In genomic region chr2:144261966-144262365, GRCh38 we compare ENCODE assay signal across 18 cellular contexts.
DNase-seq lines count a peak whose midpoint lies in the region; ATAC-seq and TF ChIP-seq lines count a peak whose summit lies in the region.
"Had no signal": no experiment of that assay in that cellular context is flagged by ENCODE, and none has a peak within 500 bp of the region (broad histone marks: within the 10 kb centered on the region; RNA-seq: fewer than 3 reads in every experiment).

No MANE protein-coding gene starts in this region.

- no peaks in the 10 kb centered on the region for H3K36me3 ChIP-seq in Karpas-422 (ENCODE audit: insufficient read depth, low read length)

- CTCF ChIA-PET in activated CD8-positive, alpha-beta memory T cell treated with anti-CD3 and anti-CD28 coated beads, Interleukin-2, amount 10 ng/mL, durations not matched to agents 7 days and 5 days (lab: Charles Lee): interaction anchor here (1.4 kb wide), 1 partner anchor 20 kb away, joined by 3 read pairs; no protein-coding TSS in a partner anchor

- H3K9me2 ChIP-seq in Karpas-422 (replicated peaks; ENCODE audit: insufficient read depth, low read length): no peaks in the 10 kb centered on the region

- 0 out of 2 replicates have a peak overlapping the region, but pooled peaks have one; percentile 3 for H3K27ac ChIP-seq in Karpas-422 (ENCODE audit: low read length)
- H3K27ac ChIP-seq: A549; BLaER1 treated with 17β-estradiol and CSF1 and Interleukin-3, amounts not matched to agents 10 nM and 100 nM had no signal

- DNase-seq in activated CD8-positive, alpha-beta memory T cell treated with anti-CD3 and anti-CD28 coated beads, Interleukin-2, amount 10 ng/mL, durations not matched to agents 7 days and 5 days: no peak
- DNase-seq in activated CD8-positive, alpha-beta memory T cell treated with anti-CD3 and anti-CD28 coated beads for 24 hours: no peak
- no peak for DNase-seq in Karpas-422
- DNase-seq in activated naive CD8-positive, alpha-beta T cell treated with anti-CD3 and anti-CD28 coated beads, Interleukin-2, amount 10 ng/mL, durations not matched to agents 7 days and 5 days: no peak
- DNase-seq in stimulated activated naive CD8-positive, alpha-beta T cell treated with anti-CD3 and anti-CD28 coated beads, Interleukin-15, Interleukin-2, amounts not matched to agents 100 U/mL and 50 U/mL, for 24 hours: peak; percentile 33
- DNase-seq in GM20000 (ENCODE audit: low spot score): no peak
- DNase-seq: DMS 273 treated with DMSO at 0.1 percent for 48 hours, GF-D8, IMR-90, Kasumi-1, MM.1S, NCI-H1105, NCI-H1694, NCI-H510A treated with DMSO at 0.1 percent for 48 hours had no signal

- H3K4me3 ChIP-seq in Karpas-422 (ENCODE audit: low read length): no peak overlapping the region
- H3K4me3 ChIP-seq: A549; BLaER1 treated with 17β-estradiol and CSF1 and Interleukin-3, amounts not matched to agents 10 nM and 100 nM had no signal

- peaks cover 80% of the 10 kb centered on the region for H3K79me2 ChIP-seq in Karpas-422 (ENCODE audit: low read length)

- TF ChIP-seq CTCF in GM20000 (IDR thresholded peaks at IDR 0.05; ENCODE audit: extremely low read depth, missing control alignments): no peak

- peaks cover 44% of the 10 kb centered on the region for H3K36me3 Mint-ChIP-seq in activated CD8-positive, alpha-beta memory T cell treated with anti-CD3 and anti-CD28 coated beads, Interleukin-2, amount 10 ng/mL, durations not matched to agents 7 days and 5 days
- peaks cover 29% of the 10 kb centered on the region for H3K36me3 Mint-ChIP-seq in activated naive CD8-positive, alpha-beta T cell treated with anti-CD3 and anti-CD28 coated beads, Interleukin-2, amount 10 ng/mL, durations not matched to agents 7 days and 5 days

- no peaks in the 10 kb centered on the region for H4K20me1 ChIP-seq in Karpas-422 (ENCODE audit: insufficient read depth, low read depth, low read length)
- H4K20me1 ChIP-seq: BLaER1 treated with 17β-estradiol and CSF1 and Interleukin-3, amounts not matched to agents 10 nM and 100 nM had no signal

- peak overlapping the region; percentile 39 for H3K27ac Mint-ChIP-seq in activated CD8-positive, alpha-beta memory T cell treated with anti-CD3 and anti-CD28 coated beads, Interleukin-2, amount 10 ng/mL, durations not matched to agents 7 days and 5 days
- peak overlapping the region; percentile 25 for H3K27ac Mint-ChIP-seq in activated naive CD8-positive, alpha-beta T cell treated with anti-CD3 and anti-CD28 coated beads, Interleukin-2, amount 10 ng/mL, durations not matched to agents 7 days and 5 days

- POLR2A ChIA-PET in activated naive CD8-positive, alpha-beta T cell treated with anti-CD3 and anti-CD28 coated beads, Interleukin-2, amount 10 ng/mL, durations not matched to agents 7 days and 5 days (lab: Charles Lee): no interaction called here

- H3K4me1 Mint-ChIP-seq in activated CD8-positive, alpha-beta memory T cell treated with anti-CD3 and anti-CD28 coated beads, Interleukin-2, amount 10 ng/mL, durations not matched to agents 7 days and 5 days: peaks cover 48% of the 10 kb centered on the region
- H3K4me1 Mint-ChIP-seq in activated naive CD8-positive, alpha-beta T cell treated with anti-CD3 and anti-CD28 coated beads, Interleukin-2, amount 10 ng/mL, durations not matched to agents 7 days and 5 days: peaks cover 19% of the 10 kb centered on the region

- H3K4me1 ChIP-seq in Karpas-422 (ENCODE audit: low read length): peaks cover 32% of the 10 kb centered on the region
- H3K4me1 ChIP-seq: A549 had no signal

- no peak overlapping the region for H3K9ac ChIP-seq in Karpas-422 (ENCODE audit: low read length)
- H3K9ac ChIP-seq: BLaER1 treated with 17β-estradiol and CSF1 and Interleukin-3, amounts not matched to agents 10 nM and 100 nM had no signal

- H3K27me3 ChIP-seq in Karpas-422 (ENCODE audit: low read length): no peaks in the 10 kb centered on the region
- H3K27me3 ChIP-seq: BLaER1 treated with 17β-estradiol and CSF1 and Interleukin-3, amounts not matched to agents 10 nM and 100 nM had no signal

- H3K9me3 Mint-ChIP-seq in activated CD8-positive, alpha-beta memory T cell treated with anti-CD3 and anti-CD28 coated beads, Interleukin-2, amount 10 ng/mL, durations not matched to agents 7 days and 5 days (ENCODE audit: low read depth): peaks cover 19% of the 10 kb centered on the region
- H3K9me3 Mint-ChIP-seq in activated naive CD8-positive, alpha-beta T cell treated with anti-CD3 and anti-CD28 coated beads, Interleukin-2, amount 10 ng/mL, durations not matched to agents 7 days and 5 days: peaks cover 11% of the 10 kb centered on the region

- H3K4me2 ChIP-seq in Karpas-422 (ENCODE audit: low read depth, low read length, poor library complexity, severe bottlenecking): peak overlapping the region; percentile 8
- H3K4me2 ChIP-seq: A549; BLaER1 treated with 17β-estradiol and CSF1 and Interleukin-3, amounts not matched to agents 10 nM and 100 nM had no signal

- no peak overlapping the region for H2AFZ ChIP-seq in Karpas-422 (ENCODE audit: low read length)

- no peaks in the 10 kb centered on the region for H3K27me3 Mint-ChIP-seq in activated CD8-positive, alpha-beta memory T cell treated with anti-CD3 and anti-CD28 coated beads, Interleukin-2, amount 10 ng/mL, durations not matched to agents 7 days and 5 days
- no peaks in the 10 kb centered on the region for H3K27me3 Mint-ChIP-seq in activated naive CD8-positive, alpha-beta T cell treated with anti-CD3 and anti-CD28 coated beads, Interleukin-2, amount 10 ng/mL, durations not matched to agents 7 days and 5 days

- H3K4me3 Mint-ChIP-seq in activated CD8-positive, alpha-beta memory T cell treated with anti-CD3 and anti-CD28 coated beads, Interleukin-2, amount 10 ng/mL, durations not matched to agents 7 days and 5 days: no peak overlapping the region
- no peak overlapping the region for H3K4me3 Mint-ChIP-seq in activated naive CD8-positive, alpha-beta T cell treated with anti-CD3 and anti-CD28 coated beads, Interleukin-2, amount 10 ng/mL, durations not matched to agents 7 days and 5 days

- peaks cover 6% of the 10 kb centered on the region; the same call in 1 of the 2 replicates for H3K9me3 ChIP-seq in Karpas-422 (ENCODE audit: low read length)

- peak; percentile 52 for ATAC-seq in activated CD8-positive, alpha-beta memory T cell treated with anti-CD3 and anti-CD28 coated beads, Interleukin-2, amount 10 ng/mL, durations not matched to agents 7 days and 5 days
- no peak for ATAC-seq in activated naive CD8-positive, alpha-beta T cell treated with anti-CD3 and anti-CD28 coated beads, Interleukin-2, amount 10 ng/mL, durations not matched to agents 7 days and 5 days (ENCODE audit: low read depth)
- ATAC-seq in stimulated activated naive CD8-positive, alpha-beta T cell treated with anti-CD3 and anti-CD28 coated beads, Interleukin-15, Interleukin-2, amounts not matched to agents 100 U/mL and 50 U/mL, for 24 hours: peak; percentile 80
- ATAC-seq in GM18873 (IDR thresholded peaks at IDR 0.05; ENCODE audit: low FRiP score, unreplicated experiment): no peak
- ATAC-seq in HG02798 (IDR thresholded peaks at IDR 0.05; ENCODE audit: poor library complexity, unreplicated experiment): no peak
- ATAC-seq: A549 had no signal

Comparison
In these comparisons a context has a peak if more than half of its experiments do, and no peak if none do; other contexts are left out.
1. ATAC-seq: peak in activated CD8-positive, alpha-beta memory T cell treated with anti-CD3 and anti-CD28 coated beads, Interleukin-2, amount 10 ng/mL, durations not matched to agents 7 days and 5 days (single experiment) and stimulated activated naive CD8-positive, alpha-beta T cell treated with anti-CD3 and anti-CD28 coated beads, Interleukin-15, Interleukin-2, amounts not matched to agents 100 U/mL and 50 U/mL, for 24 hours (single experiment); none in activated naive CD8-positive, alpha-beta T cell treated with anti-CD3 and anti-CD28 coated beads, Interleukin-2, amount 10 ng/mL, durations not matched to agents 7 days and 5 days (single experiment), GM18873 (single experiment) and HG02798 (single experiment).